In the genomic region with DNA sequence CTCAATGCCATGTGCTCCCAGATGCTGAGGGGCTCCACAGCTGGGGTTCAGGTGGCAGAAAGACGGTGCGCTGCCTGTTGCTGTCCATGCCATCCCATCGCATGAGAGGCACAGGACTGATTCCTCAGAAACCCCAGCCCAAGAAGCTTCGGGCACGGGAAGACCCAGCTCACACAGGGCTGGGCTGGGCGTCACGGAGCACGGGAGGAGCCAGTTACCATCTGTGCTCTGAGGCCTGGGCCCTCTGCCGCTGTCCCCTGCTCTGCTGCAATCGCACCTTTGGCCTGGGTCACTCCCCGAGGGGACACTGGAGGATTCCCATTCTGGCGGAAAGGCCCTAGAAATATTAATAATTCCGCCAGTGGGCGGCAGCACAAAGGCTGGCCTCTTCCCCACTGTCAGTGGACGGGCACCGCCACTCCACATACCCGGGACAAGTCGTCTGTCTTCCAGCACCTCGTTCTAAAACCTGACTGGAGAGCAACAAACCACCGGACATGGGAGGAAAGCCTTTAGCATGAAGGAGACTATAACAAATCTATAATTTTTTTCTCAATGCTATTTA, we compare ENCODE assay signal across 1 cellular context.
TF ChIP-seq lines count a peak whose summit lies in the region.

No MANE protein-coding gene starts in this region.

TF ChIP-seq in GM23338, 12 proteins besides CTCF, POLR2A, EP300 and RAD21:
- TF ChIP-seq, protein P1, sequence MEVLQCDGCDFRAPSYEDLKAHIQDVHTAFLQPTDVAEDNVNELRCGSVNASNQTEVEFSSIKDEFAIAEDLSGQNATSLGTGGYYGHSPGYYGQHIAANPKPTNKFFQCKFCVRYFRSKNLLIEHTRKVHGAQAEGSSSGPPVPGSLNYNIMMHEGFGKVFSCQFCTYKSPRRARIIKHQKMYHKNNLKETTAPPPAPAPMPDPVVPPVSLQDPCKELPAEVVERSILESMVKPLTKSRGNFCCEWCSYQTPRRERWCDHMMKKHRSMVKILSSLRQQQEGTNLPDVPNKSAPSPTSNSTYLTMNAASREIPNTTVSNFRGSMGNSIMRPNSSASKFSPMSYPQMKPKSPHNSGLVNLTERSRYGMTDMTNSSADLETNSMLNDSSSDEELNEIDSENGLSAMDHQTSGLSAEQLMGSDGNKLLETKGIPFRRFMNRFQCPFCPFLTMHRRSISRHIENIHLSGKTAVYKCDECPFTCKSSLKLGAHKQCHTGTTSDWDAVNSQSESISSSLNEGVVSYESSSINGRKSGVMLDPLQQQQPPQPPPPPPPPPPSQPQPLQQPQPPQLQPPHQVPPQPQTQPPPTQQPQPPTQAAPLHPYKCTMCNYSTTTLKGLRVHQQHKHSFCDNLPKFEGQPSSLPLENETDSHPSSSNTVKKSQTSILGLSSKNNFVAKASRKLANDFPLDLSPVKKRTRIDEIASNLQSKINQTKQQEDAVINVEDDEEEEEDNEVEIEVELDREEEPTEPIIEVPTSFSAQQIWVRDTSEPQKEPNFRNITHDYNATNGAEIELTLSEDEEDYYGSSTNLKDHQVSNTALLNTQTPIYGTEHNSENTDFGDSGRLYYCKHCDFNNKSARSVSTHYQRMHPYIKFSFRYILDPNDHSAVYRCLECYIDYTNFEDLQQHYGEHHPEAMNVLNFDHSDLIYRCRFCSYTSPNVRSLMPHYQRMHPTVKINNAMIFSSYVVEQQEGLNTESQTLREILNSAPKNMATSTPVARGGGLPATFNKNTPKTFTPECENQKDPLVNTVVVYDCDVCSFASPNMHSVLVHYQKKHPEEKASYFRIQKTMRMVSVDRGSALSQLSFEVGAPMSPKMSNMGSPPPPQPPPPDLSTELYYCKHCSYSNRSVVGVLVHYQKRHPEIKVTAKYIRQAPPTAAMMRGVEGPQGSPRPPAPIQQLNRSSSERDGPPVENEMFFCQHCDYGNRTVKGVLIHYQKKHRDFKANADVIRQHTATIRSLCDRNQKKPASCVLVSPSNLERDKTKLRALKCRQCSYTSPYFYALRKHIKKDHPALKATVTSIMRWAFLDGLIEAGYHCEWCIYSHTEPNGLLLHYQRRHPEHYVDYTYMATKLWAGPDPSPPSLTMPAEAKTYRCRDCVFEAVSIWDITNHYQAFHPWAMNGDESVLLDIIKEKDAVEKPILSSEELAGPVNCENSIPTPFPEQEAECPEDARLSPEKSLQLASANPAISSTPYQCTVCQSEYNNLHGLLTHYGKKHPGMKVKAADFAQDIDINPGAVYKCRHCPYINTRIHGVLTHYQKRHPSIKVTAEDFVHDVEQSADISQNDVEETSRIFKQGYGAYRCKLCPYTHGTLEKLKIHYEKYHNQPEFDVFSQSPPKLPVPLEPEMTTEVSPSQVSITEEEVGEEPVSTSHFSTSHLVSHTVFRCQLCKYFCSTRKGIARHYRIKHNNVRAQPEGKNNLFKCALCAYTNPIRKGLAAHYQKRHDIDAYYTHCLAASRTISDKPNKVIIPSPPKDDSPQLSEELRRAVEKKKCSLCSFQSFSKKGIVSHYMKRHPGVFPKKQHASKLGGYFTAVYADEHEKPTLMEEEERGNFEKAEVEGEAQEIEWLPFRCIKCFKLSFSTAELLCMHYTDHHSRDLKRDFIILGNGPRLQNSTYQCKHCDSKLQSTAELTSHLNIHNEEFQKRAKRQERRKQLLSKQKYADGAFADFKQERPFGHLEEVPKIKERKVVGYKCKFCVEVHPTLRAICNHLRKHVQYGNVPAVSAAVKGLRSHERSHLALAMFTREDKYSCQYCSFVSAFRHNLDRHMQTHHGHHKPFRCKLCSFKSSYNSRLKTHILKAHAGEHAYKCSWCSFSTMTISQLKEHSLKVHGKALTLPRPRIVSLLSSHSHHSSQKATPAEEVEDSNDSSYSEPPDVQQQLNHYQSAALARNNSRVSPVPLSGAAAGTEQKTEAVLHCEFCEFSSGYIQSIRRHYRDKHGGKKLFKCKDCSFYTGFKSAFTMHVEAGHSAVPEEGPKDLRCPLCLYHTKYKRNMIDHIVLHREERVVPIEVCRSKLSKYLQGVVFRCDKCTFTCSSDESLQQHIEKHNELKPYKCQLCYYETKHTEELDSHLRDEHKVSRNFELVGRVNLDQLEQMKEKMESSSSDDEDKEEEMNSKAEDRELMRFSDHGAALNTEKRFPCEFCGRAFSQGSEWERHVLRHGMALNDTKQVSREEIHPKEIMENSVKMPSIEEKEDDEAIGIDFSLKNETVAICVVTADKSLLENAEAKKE (CRISPR knock-in tag; IDR thresholded peaks at IDR 0.05): no peak
- TF ChIP-seq REST (IDR thresholded peaks at IDR 0.05; ENCODE audit: unreplicated experiment): no peak
- TF ChIP-seq CREB1 (CRISPR knock-in tag; IDR thresholded peaks at IDR 0.05; ENCODE audit: low read depth): no peak
- TF ChIP-seq ZNF331 (CRISPR knock-in tag; IDR thresholded peaks at IDR 0.05; ENCODE audit: low read depth): no peak
- TF ChIP-seq ETS1 (IDR thresholded peaks at IDR 0.05): no peak
- TF ChIP-seq NANOG (IDR thresholded peaks at IDR 0.05; ENCODE audit: borderline replicate concordance): no peak
